In genomic region chr5:110063640-110064592, GRCh38 we compare ENCODE assay signal across 17 cellular contexts.
DNase-seq lines count a peak whose midpoint lies in the region; ATAC-seq and TF ChIP-seq lines count a peak whose summit lies in the region.
"Had no signal": no experiment of that assay in that cellular context is flagged by ENCODE, and none has a peak within 500 bp of the region (broad histone marks: within the 10 kb centered on the region; RNA-seq: fewer than 3 reads in every experiment).

No MANE protein-coding gene starts in this region.

- H3K4me3 ChIP-seq in BLaER1 treated with 17β-estradiol and CSF1 and Interleukin-3, amounts not matched to agents 10 nM and 100 nM: peak overlapping the region in 1 of 10 experiments; percentile 27; a peak in 3 of 20 replicates
- H3K4me3 ChIP-seq in astrocyte of the spinal cord (ENCODE audit: low read depth, low read length): no peak overlapping the region
- H3K4me3 ChIP-seq: K562 had no signal

- DNase-seq in LHCN-M2 (ENCODE audit: low read depth) (peak; percentile 58), astrocyte of the spinal cord (ENCODE audit: low read depth, low spot score) (peak; percentile 47), left kidney (ENCODE audit: low read depth, low spot score) (peak; percentile 18), AML-193 (lab: John Stamatoyannopoulos, UW) (no peak), SKM-1 (lab: John Stamatoyannopoulos, UW; ENCODE audit: unreplicated experiment) (no peak)
- DNase-seq in stimulated activated CD4-positive, alpha-beta T cell treated with anti-CD3 and anti-CD28 coated beads, Interleukin-15, amount 100 ng/mL, for 24 hours: no peak
- DNase-seq: activated CD4-positive, alpha-beta T cell treated with anti-CD3 and anti-CD28 coated beads, Interleukin-2, amount 50 U/mL, for 1 hour; activated effector memory CD4-positive, alpha-beta T cell treated with anti-CD3 and anti-CD28 coated beads, Interleukin-2, amount 50 U/mL, for 16 hours; central memory CD4-positive, alpha-beta T cell; endodermal cell; head of caudate nucleus; NCI-H1436; OCI-M1; T-helper 17 cell had no signal

- TF ChIP-seq CTCF in astrocyte of the spinal cord (IDR thresholded peaks at IDR 0.05; ENCODE audit: low read depth, low read length): no peak

- no peaks in the 10 kb centered on the region for H3K36me3 ChIP-seq in BLaER1 treated with 17β-estradiol and CSF1 and Interleukin-3, amounts not matched to agents 10 nM and 100 nM

- no peak for ATAC-seq in HG03439 (IDR thresholded peaks at IDR 0.05; ENCODE audit: unreplicated experiment)
- ATAC-seq: K562, T-helper 17 cell had no signal

- H3K9ac ChIP-seq in BLaER1 treated with 17β-estradiol and CSF1 and Interleukin-3, amounts not matched to agents 10 nM and 100 nM: peak overlapping the region in 4 of 11 experiments; percentile 7 to 32 (median 11); a peak in 4 of 22 replicates

- peaks cover 20 to 26% (median 22%) of the 10 kb centered on the region in 10 experiments for H3K4me1 ChIP-seq in BLaER1 treated with 17β-estradiol and CSF1 and Interleukin-3, amounts not matched to agents 10 nM and 100 nM

- H4K20me1 ChIP-seq in BLaER1 treated with 17β-estradiol and CSF1 and Interleukin-3, amounts not matched to agents 10 nM and 100 nM: no peaks in the 10 kb centered on the region

- H3K9me3 ChIP-seq in BLaER1 treated with 17β-estradiol and CSF1 and Interleukin-3, amounts not matched to agents 10 nM and 100 nM (replicated peaks in 1 of 11): peaks cover 9 to 23% (median 15%) of the 10 kb centered on the region in 11 experiments

- in situ Hi-C loops in astrocyte of the spinal cord (cut with HindIII; ENCODE audit: low sequenced_read_pairs): no loop called here

- no peaks in the 10 kb centered on the region for H3K27me3 ChIP-seq in BLaER1 treated with 17β-estradiol and CSF1 and Interleukin-3, amounts not matched to agents 10 nM and 100 nM

- H3K4me2 ChIP-seq in BLaER1 treated with 17β-estradiol and CSF1 and Interleukin-3, amounts not matched to agents 10 nM and 100 nM: peak overlapping the region; percentile 49 to 88 (median 68)

- H3K27ac ChIP-seq in BLaER1 treated with 17β-estradiol and CSF1 and Interleukin-3, amounts not matched to agents 10 nM and 100 nM: peak overlapping the region in 8 of 11 experiments; percentile 5 to 72 (median 60); a peak in 15 of 22 replicates

Comparison
In these comparisons a context has a peak if more than half of its experiments do, and no peak if none do; other contexts are left out.
1. DNase-seq: peak in LHCN-M2 (single experiment), astrocyte of the spinal cord (single experiment) and left kidney (single experiment); none in AML-193 (0 of 2), stimulated activated CD4-positive, alpha-beta T cell treated with anti-CD3 and anti-CD28 coated beads, Interleukin-15, amount 100 ng/mL, for 24 hours (single experiment) and SKM-1 (single experiment).